In the genomic region with DNA sequence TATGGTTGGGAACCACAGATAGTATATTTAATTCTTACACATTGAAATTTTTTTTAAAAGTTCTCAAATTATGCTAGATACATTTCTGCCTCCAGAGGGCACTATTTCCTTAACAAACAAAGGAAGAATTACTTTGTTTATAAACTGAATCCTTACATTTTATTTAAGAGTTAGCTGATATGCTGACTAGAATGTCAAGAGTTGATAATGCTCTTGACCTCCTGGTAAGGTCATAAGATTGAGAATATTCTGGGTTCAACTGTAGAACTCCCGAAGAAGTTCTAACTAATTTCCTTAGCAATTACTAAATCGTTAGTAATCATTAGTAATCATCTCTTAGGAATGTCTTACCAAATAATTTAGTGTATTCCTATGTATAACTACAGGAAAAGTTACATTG, we compare ENCODE assay signal across 9 cellular contexts.
DNase-seq lines count a peak whose midpoint lies in the region; ATAC-seq and TF ChIP-seq lines count a peak whose summit lies in the region.
"Had no signal": no experiment of that assay in that cellular context is flagged by ENCODE, and none has a peak within 500 bp of the region (broad histone marks: within the 10 kb centered on the region; RNA-seq: fewer than 3 reads in every experiment).

No MANE protein-coding gene starts in this region.

- H2AFZ ChIP-seq in neural cell (ENCODE audit: low read depth, low read length): no peak overlapping the region

- no peaks in the 10 kb centered on the region for H3K9me2 ChIP-seq in neural cell (ENCODE audit: insufficient read depth, low read length)

- no peak overlapping the region for H3K9ac ChIP-seq in neural cell (ENCODE audit: low read length)

- H3K27ac ChIP-seq in neural cell (ENCODE audit: low read length): no peak overlapping the region

- no peaks in the 10 kb centered on the region for H3F3A ChIP-seq in neural cell (ENCODE audit: insufficient read depth, low read length, poor library complexity, severe bottlenecking)

- peak; percentile 72 for TF ChIP-seq RAD21 in neural cell (conservative IDR thresholded peaks at IDR 0.05)

- H3K4me1 Mint-ChIP-seq in activated T-cell treated with anti-CD3 and anti-CD28 coated beads, Interleukin-2, amount 50 U/mL, for 24 hours (ENCODE audit: low read depth): no peaks in the 10 kb centered on the region

- peak; percentile 72 for TF ChIP-seq CTCF in neural cell (IDR thresholded peaks at IDR 0.05; ENCODE audit: poor library complexity, severe bottlenecking)

- no peaks in the 10 kb centered on the region for H3K27me3 Mint-ChIP-seq in activated T-cell treated with anti-CD3 and anti-CD28 coated beads, Interleukin-2, amount 50 U/mL, for 24 hours
- H3K27me3 Mint-ChIP-seq: dendritic cell treated with granulocyte-macrophage colony-stimulating factor and Interleukin-4, amounts not matched to agents 40 ng/mL and 50 ng/mL, for 4 days had no signal

- H3K36me3 Mint-ChIP-seq in activated T-cell treated with anti-CD3 and anti-CD28 coated beads, Interleukin-2, amount 50 U/mL, for 24 hours (ENCODE audit: low read depth): peaks cover 13% of the 10 kb centered on the region

- H3K36me3 ChIP-seq in neural cell (ENCODE audit: insufficient read depth, low read length): no peaks in the 10 kb centered on the region

- no peaks in the 10 kb centered on the region for H4K20me1 ChIP-seq in neural cell (ENCODE audit: insufficient read depth)

- H3K9me3 ChIP-seq in neural cell (ENCODE audit: low read length): no peaks in the 10 kb centered on the region

- no peak overlapping the region for H3K4me2 ChIP-seq in neural cell (ENCODE audit: low read length)

- H3K27ac Mint-ChIP-seq in activated T-cell treated with anti-CD3 and anti-CD28 coated beads, Interleukin-2, amount 50 U/mL, for 24 hours: no peak overlapping the region
- H3K27ac Mint-ChIP-seq: dendritic cell treated with granulocyte-macrophage colony-stimulating factor and Interleukin-4, amounts not matched to agents 40 ng/mL and 50 ng/mL, for 4 days had no signal

- no peak for TF ChIP-seq EP300 in neural cell (conservative IDR thresholded peaks at IDR 0.05; ENCODE audit: poor library complexity, severe bottlenecking)

- ATAC-seq in HG03571 (IDR thresholded peaks at IDR 0.05; ENCODE audit: unreplicated experiment): no peak

- H3K27me3 ChIP-seq in neural cell (ENCODE audit: insufficient read depth, low read depth, low read length): no peaks in the 10 kb centered on the region

- DNase-seq in A172 (ENCODE audit: low spot score) (peak; percentile 23), GM04503 (ENCODE audit: low read depth) (peak; percentile 8), NCI-H460 (ENCODE audit: extremely low read depth, low read depth) (peak; percentile 43), dedifferentiated amniotic fluid mesenchymal stem cell (ENCODE audit: extremely low spot score) (peak; percentile 72), NCI-H2107 treated with DMSO at 0.1 percent for 48 hours (lab: John Stamatoyannopoulos, UW; ENCODE audit: unreplicated experiment) (no peak)
- no peak for DNase-seq in activated T-cell treated with anti-CD3 and anti-CD28 coated beads, Interleukin-2, amount 50 U/mL, for 24 hours

- H3K79me2 ChIP-seq in neural cell (replicated peaks; ENCODE audit: insufficient read depth, low read length): no peaks in the 10 kb centered on the region

- no peak overlapping the region for H3K4me3 Mint-ChIP-seq in activated T-cell treated with anti-CD3 and anti-CD28 coated beads, Interleukin-2, amount 50 U/mL, for 24 hours
- H3K4me3 Mint-ChIP-seq: dendritic cell treated with granulocyte-macrophage colony-stimulating factor and Interleukin-4, amounts not matched to agents 40 ng/mL and 50 ng/mL, for 4 days had no signal

- H3K9me3 Mint-ChIP-seq in activated T-cell treated with anti-CD3 and anti-CD28 coated beads, Interleukin-2, amount 50 U/mL, for 24 hours: no peaks in the 10 kb centered on the region
- H3K9me3 Mint-ChIP-seq: dendritic cell treated with granulocyte-macrophage colony-stimulating factor and Interleukin-4, amounts not matched to agents 40 ng/mL and 50 ng/mL, for 4 days had no signal

- no peak overlapping the region for H3K4me3 ChIP-seq in neural cell (ENCODE audit: low read length)

TF ChIP-seq in neural cell, 6 proteins besides CTCF, POLR2A, EP300 and RAD21:
- TF ChIP-seq MXI1 (conservative IDR thresholded peaks at IDR 0.05; ENCODE audit: poor library complexity, severe bottlenecking) (no peak), SMC3 (conservative IDR thresholded peaks at IDR 0.05; ENCODE audit: poor library complexity) (peak; percentile 75), REST (IDR thresholded peaks at IDR 0.05; ENCODE audit: borderline replicate concordance) (no peak), EZH2 (IDR thresholded peaks at IDR 0.05; ENCODE audit: borderline replicate concordance, insufficient read depth, low read length, poor library complexity, severe bottlenecking) (no peak), TAF1 (IDR thresholded peaks at IDR 0.05; ENCODE audit: low read depth) (no peak), POLR2AphosphoS5 (IDR thresholded peaks at IDR 0.05) (no peak)

Comparison
In these comparisons a context has a peak if more than half of its experiments do, and no peak if none do; other contexts are left out.
1. DNase-seq: peak in A172 (single experiment), GM04503 (single experiment), NCI-H460 (single experiment) and dedifferentiated amniotic fluid mesenchymal stem cell (single experiment); none in NCI-H2107 treated with DMSO at 0.1 percent for 48 hours (single experiment) and activated T-cell treated with anti-CD3 and anti-CD28 coated beads, Interleukin-2, amount 50 U/mL, for 24 hours (single experiment).